11 cellular contexts compared by ENCODE assay signal in genomic region chr19:48968179-48968661, GRCh38. TPM values are rescaled to one million over a fixed set of nuclear protein-coding genes. Genes with fewer than 3 reads are reported as not detected.
A peak's percentile ranks its signal among the peaks of the same experiment; 100 is the strongest.
DNase-seq lines count a peak whose midpoint lies in the region; ATAC-seq, FAIRE-seq and TF ChIP-seq lines count a peak whose summit lies in the region.
"Had no signal": no experiment of that assay in that cellular context is flagged by ENCODE, and none has a peak within 500 bp of the region (broad histone marks: within the 10 kb centered on the region; RNA-seq: fewer than 3 reads in every experiment).

No MANE protein-coding gene starts in this region.

- H3K27me3 ChIP-seq in GM12878 (replicated peaks in 1 of 2; ENCODE audit: control insufficient read depth in 2 of 2, insufficient read depth in 2 of 2, low read length in 1 of 2), result no peaks in the 10 kb centered on the region
- H3K27me3 ChIP-seq in aorta (ENCODE audit: control insufficient read depth in 1 of 2, insufficient read depth in 2 of 2, low read length in 1 of 2), result peaks cover 0 to 2% of the 10 kb centered on the region in 2 donors

- no peak overlapping the region for H2AFZ ChIP-seq in GM12878 (ENCODE audit: control insufficient read depth, low read depth, low read length)

- peaks cover 43% of the 10 kb centered on the region for H3K36me3 Mint-ChIP-seq in stimulated activated naive CD8-positive, alpha-beta T cell treated with anti-CD3 and anti-CD28 coated beads, Interleukin-15, Interleukin-2, amounts not matched to agents 100 ng/mL and 50 ng/mL, for 24 hours (ENCODE audit: low read depth)
- peaks cover 28% of the 10 kb centered on the region for H3K36me3 Mint-ChIP-seq in mesothelial cell of epicardium

- TF ChIP-seq CTCF in GM12878 (IDR thresholded peaks at IDR 0.05 in 2 of 3, conservative IDR thresholded peaks at IDR 0.05 in 1 of 3; ENCODE audit: control insufficient read depth in 2 of 3, extremely low read depth in 1 of 3, insufficient read depth in 1 of 3, low read depth in 3 of 3, low read length in 3 of 3) (no peak), mesothelial cell of epicardium (IDR thresholded peaks at IDR 0.05; ENCODE audit: unreplicated experiment) (no peak), coronary artery (IDR thresholded peaks at IDR 0.05) (no peak)

- H3K4me3 Mint-ChIP-seq in stimulated activated naive CD8-positive, alpha-beta T cell treated with anti-CD3 and anti-CD28 coated beads, Interleukin-15, Interleukin-2, amounts not matched to agents 100 ng/mL and 50 ng/mL, for 24 hours, result no peak overlapping the region
- no peak overlapping the region for H3K4me3 Mint-ChIP-seq in stimulated activated naive CD8-positive, alpha-beta T cell treated with anti-CD3 and anti-CD28 coated beads, Interleukin-15, amount 100 ng/mL, for 72 hours
- peak overlapping the region; percentile 30 for H3K4me3 Mint-ChIP-seq in mesothelial cell of epicardium

- intact Hi-C loops in GM12878 (cut with micrococcal nuclease; ENCODE audit: unreplicated experiment), result loop anchor here (10.0 kb wide), 1 partner anchor 333 kb away; the partner anchor contains the start of gene DBP
- intact Hi-C loops in aorta (cut with DNase I), result loop anchor here (5.0 to 10.0 kb wide), 3 partner anchors 93 to 176 kb away; partner anchors contain the start of gene PPP1R15A (in 2 of the 2)

- H4K20me1 ChIP-seq in GM12878 (ENCODE audit: control insufficient read depth, insufficient read depth), result no peaks in the 10 kb centered on the region

- SMC1A ChIA-PET in GM12878 (lab: Charles Lee; ENCODE audit: uncharacterized antibody, unreplicated experiment), result interaction anchor here (1.0 to 3.2 kb wide), 10 partner anchors 10 to 180 kb away, joined by 4 to 28 read pairs (median 6); partner anchors contain the start of genes GYS1, HSD17B14 and RUVBL2

- no peaks in the 10 kb centered on the region for H3K9me3 Mint-ChIP-seq in stimulated activated naive CD8-positive, alpha-beta T cell treated with anti-CD3 and anti-CD28 coated beads, Interleukin-15, Interleukin-2, amounts not matched to agents 100 ng/mL and 50 ng/mL, for 24 hours
- no peaks in the 10 kb centered on the region for H3K9me3 Mint-ChIP-seq in stimulated activated naive CD8-positive, alpha-beta T cell treated with anti-CD3 and anti-CD28 coated beads, Interleukin-15, amount 100 ng/mL, for 72 hours
- no peaks in the 10 kb centered on the region for H3K9me3 Mint-ChIP-seq in mesothelial cell of epicardium

- 75% methylated on average over 4 of the region's 4 CpGs for WGBS in GM12878 (ENCODE audit: insufficient coverage, insufficient replicate concordance, low lambda C conversion rate, missing lambda C conversion rate)
- WGBS in aorta, 2 donors, result 49 to 54% methylated on average over 4 of the region's 4 CpGs

- peaks cover 33% of the 10 kb centered on the region for H3K79me2 ChIP-seq in GM12878 (ENCODE audit: control insufficient read depth, insufficient read depth, low read length)

- TF ChIP-seq POLR2A in GM12878 (IDR thresholded peaks at IDR 0.05; ENCODE audit: low read depth, low read length), result no peak; the same call in 1 of the 2 replicates

- H3K9ac ChIP-seq in GM12878 (ENCODE audit: control insufficient read depth, insufficient read depth, low read length), result no peak overlapping the region; the same call in 1 of the 2 replicates

- TF ChIP-seq EP300 in GM12878 (IDR thresholded peaks at IDR 0.05; ENCODE audit: borderline replicate concordance in 1 of 2, control insufficient read depth in 1 of 2, low read depth in 2 of 2, low read length in 2 of 2), result no peak

- in situ Hi-C loops in GM12878 (cut with MboI), result no loop called here

- RAD21 ChIA-PET in GM12878 (lab: Charles Lee; ENCODE audit: unreplicated experiment), result interaction anchor here (0.9 to 1.2 kb wide), 4 partner anchors 25 to 126 kb away, joined by 4 to 5 read pairs (median 5); partner anchors contain the start of genes GYS1, PPP1R15A and RUVBL2

- H3K4me1 ChIP-seq in GM12878 (ENCODE audit: control insufficient read depth, insufficient read depth, low read length), result peaks cover 31% of the 10 kb centered on the region
- no peaks in the 10 kb centered on the region for H3K4me1 ChIP-seq in aorta (ENCODE audit: control insufficient read depth in 1 of 2, insufficient read depth in 2 of 2, low read length in 2 of 2)

- peaks cover 47% of the 10 kb centered on the region for H3K4me1 Mint-ChIP-seq in stimulated activated naive CD8-positive, alpha-beta T cell treated with anti-CD3 and anti-CD28 coated beads, Interleukin-15, Interleukin-2, amounts not matched to agents 100 ng/mL and 50 ng/mL, for 24 hours (ENCODE audit: low read depth)
- H3K4me1 Mint-ChIP-seq in stimulated activated naive CD8-positive, alpha-beta T cell treated with anti-CD3 and anti-CD28 coated beads, Interleukin-15, amount 100 ng/mL, for 72 hours, result peaks cover 64% of the 10 kb centered on the region
- peaks cover 30% of the 10 kb centered on the region for H3K4me1 Mint-ChIP-seq in mesothelial cell of epicardium

- no peak for ATAC-seq in stimulated activated naive CD8-positive, alpha-beta T cell treated with anti-CD3 and anti-CD28 coated beads, Interleukin-15, amount 100 ng/mL, for 72 hours
- no peak for ATAC-seq in GM12878
- no peak for ATAC-seq in aorta (ENCODE audit: low FRiP score)

- CTCF ChIA-PET in GM12878 (lab: Yijun Ruan, JAX), result interaction anchor here (0.6 to 3.1 kb wide), 9 partner anchors 25 to 322 kb away, joined by 3 to 31 read pairs (median 4); partner anchors contain the start of genes CA11, GYS1 and RUVBL2

- H3K27ac ChIP-seq in GM12878 (ENCODE audit: control insufficient read depth, insufficient read depth) (peak overlapping the region; percentile 61), aorta (ENCODE audit: low read depth in 1 of 2, low read length in 2 of 2) (no peak overlapping the region), coronary artery (peak overlapping the region in 1 of 2 donors; percentile 93)

- BruUV-seq in GM12878 (replicated peaks; lab: Mats Ljungman, UMichigan), result TSS peak; percentile 35

- POLR2A ChIA-PET in GM12878 (lab: Charles Lee), result interaction anchor here (0.9 to 4.0 kb wide), 5 partner anchors 11 to 94 kb away, joined by 3 to 53 read pairs (median 15); partner anchors contain the start of genes BAX, GYS1, PPP1R15A and RUVBL2

- H3K4me2 ChIP-seq in GM12878 (ENCODE audit: control insufficient read depth, insufficient read depth), result peak overlapping the region; percentile 99; the same call in 1 of the 2 replicates

- peak overlapping the region; percentile 34 for H3K27ac Mint-ChIP-seq in stimulated activated naive CD8-positive, alpha-beta T cell treated with anti-CD3 and anti-CD28 coated beads, Interleukin-15, Interleukin-2, amounts not matched to agents 100 ng/mL and 50 ng/mL, for 24 hours
- H3K27ac Mint-ChIP-seq in stimulated activated naive CD8-positive, alpha-beta T cell treated with anti-CD3 and anti-CD28 coated beads, Interleukin-15, amount 100 ng/mL, for 72 hours, result peak overlapping the region in 1 of 2 donors; percentile 71
- H3K27ac Mint-ChIP-seq in mesothelial cell of epicardium, result peak overlapping the region; percentile 35

- no peaks in the 10 kb centered on the region for H3K27me3 Mint-ChIP-seq in stimulated activated naive CD8-positive, alpha-beta T cell treated with anti-CD3 and anti-CD28 coated beads, Interleukin-15, Interleukin-2, amounts not matched to agents 100 ng/mL and 50 ng/mL, for 24 hours
- no peaks in the 10 kb centered on the region for H3K27me3 Mint-ChIP-seq in stimulated activated naive CD8-positive, alpha-beta T cell treated with anti-CD3 and anti-CD28 coated beads, Interleukin-15, amount 100 ng/mL, for 72 hours
- H3K27me3 Mint-ChIP-seq in mesothelial cell of epicardium (ENCODE audit: low read depth), result no peaks in the 10 kb centered on the region
- H3K27me3 Mint-ChIP-seq: naive B cell had no signal

- H3K36me3 ChIP-seq in GM12878 (ENCODE audit: control insufficient read depth in 2 of 2, insufficient read depth in 2 of 2, low read length in 1 of 2), result peaks cover 5 to 34% of the 10 kb centered on the region in 2 experiments
- H3K36me3 ChIP-seq in aorta (ENCODE audit: control insufficient read depth in 1 of 2, insufficient read depth in 2 of 2, low read length in 1 of 2), result no peaks in the 10 kb centered on the region

- DNase-seq in stimulated activated naive CD8-positive, alpha-beta T cell treated with anti-CD3 and anti-CD28 coated beads, Interleukin-15, amount 100 ng/mL, for 72 hours, result no peak
- DNase-seq in GM12878 (ENCODE audit: low read depth, low spot score), result no peak
- DNase-seq in mesothelial cell of epicardium (ENCODE audit: low spot score in 2 of 2, unreplicated experiment in 2 of 2), result no peak
- no peak for DNase-seq in medulla oblongata (ENCODE audit: extremely low spot score)
- DNase-seq in aorta, result no peak
- no peak for DNase-seq in RPMI8226
- no peak for DNase-seq in coronary artery (ENCODE audit: low spot score)
- DNase-seq: naive B cell, SHP77 had no signal

- H3K4me3 ChIP-seq in GM12878, result no peak overlapping the region
- no peak overlapping the region for H3K4me3 ChIP-seq in aorta (ENCODE audit: low read length in 2 of 2)
- H3K4me3 ChIP-seq in coronary artery, result no peak overlapping the region

- H3K9me3 ChIP-seq in GM12878 (replicated peaks; ENCODE audit: control insufficient read depth, insufficient read depth, low read length) (no peaks in the 10 kb centered on the region), aorta (ENCODE audit: control insufficient read depth, low read length) (no peaks in the 10 kb centered on the region)

- FAIRE-seq in GM12878 (lab: Jason Lieb, UNC), result no peak

- TF ChIP-seq RAD21 in GM12878 (IDR thresholded peaks at IDR 0.05; ENCODE audit: insufficient read depth, low read depth, low read length), result no peak

RNA-seq across cellular contexts. Expression of gene FTL, which starts 3.1 kb away (rescaled TPM):
- total RNA-seq in GM12878 (2013; cell fraction: nucleolus; rRNA removed), result 86.0 and 88.4 TPM in 2 replicates
- 1,329 and 1,429 TPM in 2 replicates for total RNA-seq in GM12878 (2014; rRNA removed)
- total RNA-seq in GM12878 (2014; rRNA removed; fragmentation: Illumina TruSeq; extraction: Trizol), result 1,207 and 1,334 TPM in 2 replicates
- 994 and 1,017 TPM in 2 replicates for total RNA-seq in GM12878 (2021)
- 1,181 TPM for polyA plus RNA-seq in GM12878 (2011; ENCODE audit: low read depth)
- polyA plus RNA-seq in GM12878 (2011; rRNA removed), result 148 and 364 TPM in 2 replicates
- 1,075 and 1,106 TPM in 2 replicates for polyA plus RNA-seq in GM12878 (2011; cell fraction: cytosol; rRNA removed)
- 345 and 359 TPM in 2 replicates for polyA plus RNA-seq in GM12878 (2011; cell fraction: nucleus; rRNA removed)
- 1,628 and 2,313 TPM in 2 replicates for polyA plus RNA-seq in GM12878 (2012)
- 1,187 and 1,762 TPM in 2 replicates for polyA plus RNA-seq in GM12878 (2014; fragmentation: Illumina TruSeq; extraction: Trizol)
- polyA plus RNA-seq in GM12878 (2014; fragmentation: Nextera tagmentation; extraction: Ambion mirVana), result 1,000 to 10,000 TPM; 5,502 to 8,913 TPM
- 1,363 and 1,437 TPM in 2 replicates for polyA plus RNA-seq in GM12878 (2014; rRNA removed)
- 1,000 to 10,000 TPM; 4,849 to 4,896 TPM for polyA plus RNA-seq in GM12878 (2016; fragmentation: Nextera tagmentation; extraction: Ambion mirVana)
- 168 and 426 TPM in 2 replicates for polyA minus RNA-seq in GM12878 (2011; rRNA and poly(A)+ RNA removed)
- polyA minus RNA-seq in GM12878 (2011; cell fraction: cytosol; rRNA and poly(A)+ RNA removed), result 172 and 175 TPM in 2 replicates
- 67.8 and 78.5 TPM in 2 replicates for polyA minus RNA-seq in GM12878 (2011; cell fraction: nucleus; rRNA and poly(A)+ RNA removed)
- 1,022 to 1,078 TPM (median 1,064 TPM) in 3 replicates for total RNA-seq in mesothelial cell of epicardium
- 1,000 to 10,000 TPM; 3,184 to 3,823 TPM for total RNA-seq in aorta
- over 10,000 TPM in 1 of 2 donors, 1,000 to 10,000 TPM in 1; 6,798 to 17,889 TPM for polyA plus RNA-seq in aorta

RNA-seq across cellular contexts. Expression of gene BAX, which starts 13.5 kb away (rescaled TPM):
- total RNA-seq in GM12878 (2013; cell fraction: nucleolus; rRNA removed), result 45.7 and 48.8 TPM in 2 replicates
- total RNA-seq in GM12878 (2014; rRNA removed) (114 and 119 TPM in 2 replicates), GM12878 (2014; rRNA removed; fragmentation: Illumina TruSeq; extraction: Trizol) (73.1 and 73.4 TPM in 2 replicates), GM12878 (2021) (221 and 223 TPM in 2 replicates), mesothelial cell of epicardium (119 to 129 TPM (median 119 TPM) in 3 replicates), aorta (10 to 100 TPM; 69.6 to 79.9 TPM)
- polyA plus RNA-seq in GM12878 (2011; ENCODE audit: low read depth), result 270 TPM
- polyA plus RNA-seq in GM12878 (2011; rRNA removed) (104 and 163 TPM in 2 replicates), GM12878 (2014; fragmentation: Illumina TruSeq; extraction: Trizol) (61.4 and 122 TPM in 2 replicates), GM12878 (2014; fragmentation: Nextera tagmentation; extraction: Ambion mirVana) (10 to 100 TPM in 1 of 2 experiments, 1 to 10 TPM in 1; 7.2 to 15.3 TPM), GM12878 (2014; rRNA removed) (205 and 237 TPM in 2 replicates), GM12878 (2016; fragmentation: Nextera tagmentation; extraction: Ambion mirVana) (100 to 1,000 TPM; 152 to 164 TPM), aorta (10 to 100 TPM; 81.4 to 83.9 TPM)
- polyA plus RNA-seq in GM12878 (2011; cell fraction: cytosol; rRNA removed), result 226 and 231 TPM in 2 replicates
- polyA plus RNA-seq in GM12878 (2011; cell fraction: nucleus; rRNA removed), result 190 and 218 TPM in 2 replicates
- 155 and 219 TPM in 2 replicates for polyA plus RNA-seq in GM12878 (2012)
- polyA minus RNA-seq in GM12878 (2011; rRNA and poly(A)+ RNA removed), result 47.0 and 93.4 TPM in 2 replicates
- polyA minus RNA-seq in GM12878 (2011; cell fraction: cytosol; rRNA and poly(A)+ RNA removed), result 68.7 and 69.7 TPM in 2 replicates
- 66.3 and 104 TPM in 2 replicates for polyA minus RNA-seq in GM12878 (2011; cell fraction: nucleus; rRNA and poly(A)+ RNA removed)

RNA-seq across cellular contexts. Expression of gene GYS1, which starts 24.9 kb away (rescaled TPM):
- total RNA-seq in GM12878 (2013; cell fraction: nucleolus; rRNA removed), result 77.6 and 83.1 TPM in 2 replicates
- total RNA-seq in GM12878 (2014; rRNA removed) (35.4 and 39.5 TPM in 2 replicates), GM12878 (2014; rRNA removed; fragmentation: Illumina TruSeq; extraction: Trizol) (20.2 and 21.5 TPM in 2 replicates), GM12878 (2021) (37.3 and 40.2 TPM in 2 replicates), mesothelial cell of epicardium (53.6 to 60.5 TPM (median 58.8 TPM) in 3 replicates), aorta (10 to 100 TPM; 47.5 to 61.9 TPM)
- polyA plus RNA-seq in GM12878 (2011; ENCODE audit: low read depth), result 30.6 TPM
- polyA plus RNA-seq in GM12878 (2011; rRNA removed) (36.0 and 62.0 TPM in 2 replicates), GM12878 (2014; fragmentation: Illumina TruSeq; extraction: Trizol) (40.6 and 44.3 TPM in 2 replicates), GM12878 (2014; fragmentation: Nextera tagmentation; extraction: Ambion mirVana) (1 to 10 TPM; 3.7 to 5.8 TPM), GM12878 (2014; rRNA removed) (42.2 and 45.5 TPM in 2 replicates), GM12878 (2016; fragmentation: Nextera tagmentation; extraction: Ambion mirVana) (10 to 100 TPM; 37.3 to 40.6 TPM), aorta (10 to 100 TPM; 21.5 to 31.7 TPM)
- 72.2 and 76.1 TPM in 2 replicates for polyA plus RNA-seq in GM12878 (2011; cell fraction: cytosol; rRNA removed)
- polyA plus RNA-seq in GM12878 (2011; cell fraction: nucleus; rRNA removed), result 87.8 and 91.9 TPM in 2 replicates
- polyA plus RNA-seq in GM12878 (2012), result 49.4 and 54.4 TPM in 2 replicates
- polyA minus RNA-seq in GM12878 (2011; rRNA and poly(A)+ RNA removed), result 56.8 and 118 TPM in 2 replicates
- 23.9 and 29.7 TPM in 2 replicates for polyA minus RNA-seq in GM12878 (2011; cell fraction: cytosol; rRNA and poly(A)+ RNA removed)
- 38.2 and 52.7 TPM in 2 replicates for polyA minus RNA-seq in GM12878 (2011; cell fraction: nucleus; rRNA and poly(A)+ RNA removed)

RNA-seq across cellular contexts. Expression of gene RUVBL2, which starts 25.5 kb away (rescaled TPM):
- total RNA-seq in GM12878 (2013; cell fraction: nucleolus; rRNA removed), result 60.9 and 67.9 TPM in 2 replicates
- total RNA-seq in GM12878 (2014; rRNA removed) (195 and 202 TPM in 2 replicates), GM12878 (2014; rRNA removed; fragmentation: Illumina TruSeq; extraction: Trizol) (80.3 and 97.0 TPM in 2 replicates), GM12878 (2021) (134 and 142 TPM in 2 replicates), mesothelial cell of epicardium (62.2 to 67.5 TPM (median 64.2 TPM) in 3 replicates), aorta (10 to 100 TPM; 28.9 to 42.1 TPM)
- polyA plus RNA-seq in GM12878 (2011; ENCODE audit: low read depth), result 38.4 TPM
- polyA plus RNA-seq in GM12878 (2011; rRNA removed) (58.7 and 117 TPM in 2 replicates), GM12878 (2014; fragmentation: Illumina TruSeq; extraction: Trizol) (11.8 and 53.8 TPM in 2 replicates), GM12878 (2014; fragmentation: Nextera tagmentation; extraction: Ambion mirVana) (10 to 100 TPM; 33.8 to 70.6 TPM), GM12878 (2014; rRNA removed) (142 and 166 TPM in 2 replicates), GM12878 (2016; fragmentation: Nextera tagmentation; extraction: Ambion mirVana) (100 to 1,000 TPM; 214 to 224 TPM), aorta (10 to 100 TPM; 34.6 to 62.2 TPM)
- 182 and 281 TPM in 2 replicates for polyA plus RNA-seq in GM12878 (2011; cell fraction: cytosol; rRNA removed)
- polyA plus RNA-seq in GM12878 (2011; cell fraction: nucleus; rRNA removed), result 206 and 275 TPM in 2 replicates
- 88.4 and 111 TPM in 2 replicates for polyA plus RNA-seq in GM12878 (2012)
- 125 and 207 TPM in 2 replicates for polyA minus RNA-seq in GM12878 (2011; rRNA and poly(A)+ RNA removed)
- polyA minus RNA-seq in GM12878 (2011; cell fraction: cytosol; rRNA and poly(A)+ RNA removed), result 59.3 and 70.5 TPM in 2 replicates
- 47.3 and 83.5 TPM in 2 replicates for polyA minus RNA-seq in GM12878 (2011; cell fraction: nucleus; rRNA and poly(A)+ RNA removed)

RNA-seq across cellular contexts. Expression of gene DHDH, which starts 34.7 kb away (rescaled TPM):
- not detected in 2 replicates for total RNA-seq in GM12878 (2013; cell fraction: nucleolus; rRNA removed)
- not detected in 2 replicates for total RNA-seq in GM12878 (2014; rRNA removed)
- total RNA-seq in GM12878 (2014; rRNA removed; fragmentation: Illumina TruSeq; extraction: Trizol), result not detected in 2 replicates
- not detected in 2 replicates for total RNA-seq in GM12878 (2021)
- not detected for polyA plus RNA-seq in GM12878 (2011; ENCODE audit: low read depth)
- 0.15 and 0.23 TPM in 2 replicates for polyA plus RNA-seq in GM12878 (2011; rRNA removed)
- polyA plus RNA-seq in GM12878 (2011; cell fraction: cytosol; rRNA removed), result 0.25 and 0.28 TPM in 2 replicates
- 0.16 and 0.26 TPM in 2 replicates for polyA plus RNA-seq in GM12878 (2011; cell fraction: nucleus; rRNA removed)
- polyA plus RNA-seq in GM12878 (2012), result 1.1 and 1.2 TPM in 2 replicates
- polyA plus RNA-seq in GM12878 (2014; fragmentation: Illumina TruSeq; extraction: Trizol), result not detected in 2 replicates
- under 1 TPM in 1 of 2 experiments, not detected in 1; 0.13 TPM for polyA plus RNA-seq in GM12878 (2014; fragmentation: Nextera tagmentation; extraction: Ambion mirVana)
- 0.19 TPM in 1 of 2 replicates, not detected in the other for polyA plus RNA-seq in GM12878 (2014; rRNA removed)
- under 1 TPM in 1 of 2 experiments, not detected in 1; 0.21 TPM for polyA plus RNA-seq in GM12878 (2016; fragmentation: Nextera tagmentation; extraction: Ambion mirVana)
- polyA minus RNA-seq in GM12878 (2011; rRNA and poly(A)+ RNA removed), result not detected in 2 replicates
- not detected in 2 replicates for polyA minus RNA-seq in GM12878 (2011; cell fraction: cytosol; rRNA and poly(A)+ RNA removed)
- not detected in 2 replicates for polyA minus RNA-seq in GM12878 (2011; cell fraction: nucleus; rRNA and poly(A)+ RNA removed)
- total RNA-seq in mesothelial cell of epicardium, result 2.3 to 3.5 TPM (median 3.2 TPM) in 3 replicates
- under 1 TPM in 1 of 2 donors, not detected in 1; 0.84 TPM for total RNA-seq in aorta
- 1 to 10 TPM in 1 of 2 donors, not detected in 1; 1.3 TPM for polyA plus RNA-seq in aorta
- total RNA-seq: endothelial cell of umbilical vein had no signal
- polyA plus RNA-seq: endothelial cell of umbilical vein had no signal
